1 cellular context compared by ENCODE assay signal in the genomic region with DNA sequence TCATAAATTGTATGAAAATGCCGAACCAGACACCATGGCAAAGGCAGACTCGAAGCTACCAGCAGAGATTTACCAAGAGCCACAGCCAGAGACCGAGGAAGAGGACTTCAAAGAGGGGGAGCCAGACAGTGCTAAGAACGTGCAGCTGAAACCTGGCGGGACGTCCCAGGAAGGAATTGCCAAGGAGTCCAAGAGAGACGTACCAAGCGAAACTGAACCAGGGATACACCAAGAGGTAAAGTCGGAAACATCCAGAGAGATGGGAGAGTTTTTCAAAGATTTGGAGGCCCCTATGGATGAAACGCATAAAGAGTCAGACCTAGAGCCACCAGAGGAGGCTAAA.
TF ChIP-seq lines count a peak whose summit lies in the region.

No MANE protein-coding gene starts in this region.

TF ChIP-seq in SK-N-SH, 30 proteins besides CTCF, POLR2A, EP300 and RAD21 (continued from another document):
- TF ChIP-seq, protein P1, sequence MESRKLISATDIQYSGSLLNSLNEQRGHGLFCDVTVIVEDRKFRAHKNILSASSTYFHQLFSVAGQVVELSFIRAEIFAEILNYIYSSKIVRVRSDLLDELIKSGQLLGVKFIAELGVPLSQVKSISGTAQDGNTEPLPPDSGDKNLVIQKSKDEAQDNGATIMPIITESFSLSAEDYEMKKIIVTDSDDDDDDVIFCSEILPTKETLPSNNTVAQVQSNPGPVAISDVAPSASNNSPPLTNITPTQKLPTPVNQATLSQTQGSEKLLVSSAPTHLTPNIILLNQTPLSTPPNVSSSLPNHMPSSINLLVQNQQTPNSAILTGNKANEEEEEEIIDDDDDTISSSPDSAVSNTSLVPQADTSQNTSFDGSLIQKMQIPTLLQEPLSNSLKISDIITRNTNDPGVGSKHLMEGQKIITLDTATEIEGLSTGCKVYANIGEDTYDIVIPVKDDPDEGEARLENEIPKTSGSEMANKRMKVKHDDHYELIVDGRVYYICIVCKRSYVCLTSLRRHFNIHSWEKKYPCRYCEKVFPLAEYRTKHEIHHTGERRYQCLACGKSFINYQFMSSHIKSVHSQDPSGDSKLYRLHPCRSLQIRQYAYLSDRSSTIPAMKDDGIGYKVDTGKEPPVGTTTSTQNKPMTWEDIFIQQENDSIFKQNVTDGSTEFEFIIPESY (IDR thresholded peaks at IDR 0.05; ENCODE audit: borderline replicate concordance, low read depth): no peak
- TF ChIP-seq FOSL2 (IDR thresholded peaks at IDR 0.05; ENCODE audit: borderline replicate concordance, low read depth): no peak
- no peak for TF ChIP-seq MXI1 (IDR thresholded peaks at IDR 0.05; ENCODE audit: low read depth, low read length)
- no peak for TF ChIP-seq SIN3A (IDR thresholded peaks at IDR 0.05; ENCODE audit: borderline replicate concordance, low read depth, low read length)
- TF ChIP-seq RCOR1 (IDR thresholded peaks at IDR 0.05; ENCODE audit: low read length): no peak
- no peak for TF ChIP-seq GABPA (IDR thresholded peaks at IDR 0.05; ENCODE audit: low read depth)
- TF ChIP-seq, protein P2, sequence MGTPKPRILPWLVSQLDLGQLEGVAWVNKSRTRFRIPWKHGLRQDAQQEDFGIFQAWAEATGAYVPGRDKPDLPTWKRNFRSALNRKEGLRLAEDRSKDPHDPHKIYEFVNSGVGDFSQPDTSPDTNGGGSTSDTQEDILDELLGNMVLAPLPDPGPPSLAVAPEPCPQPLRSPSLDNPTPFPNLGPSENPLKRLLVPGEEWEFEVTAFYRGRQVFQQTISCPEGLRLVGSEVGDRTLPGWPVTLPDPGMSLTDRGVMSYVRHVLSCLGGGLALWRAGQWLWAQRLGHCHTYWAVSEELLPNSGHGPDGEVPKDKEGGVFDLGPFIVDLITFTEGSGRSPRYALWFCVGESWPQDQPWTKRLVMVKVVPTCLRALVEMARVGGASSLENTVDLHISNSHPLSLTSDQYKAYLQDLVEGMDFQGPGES (IDR thresholded peaks at IDR 0.05; ENCODE audit: low read depth, low read length): no peak
TF ChIP-seq in SK-N-SH: peak in this region for 0.
